ENCODE assay signal across 8 cellular contexts in genomic region chr2:172106128-172106961, GRCh38. TPM values are rescaled to one million over a fixed set of nuclear protein-coding genes. Genes with fewer than 3 reads are reported as not detected.
DNase-seq lines count a peak whose midpoint lies in the region; ATAC-seq and TF ChIP-seq lines count a peak whose summit lies in the region.

No MANE protein-coding gene starts in this region.

- peaks cover 27% of the 10 kb centered on the region for H3K27me3 ChIP-seq in DOHH2 (ENCODE audit: control insufficient read depth, low read length)
- H3K27me3 ChIP-seq in left ventricle myocardium inferior (ENCODE audit: low read depth), result peaks cover 96% of the 10 kb centered on the region

- in situ Hi-C loops in G401 (cut with HindIII; ENCODE audit: low sequenced_read_pairs), result no loop called here

- peak; percentile 72 for DNase-seq in M059J (ENCODE audit: low read depth)
- peak; percentile 48 for DNase-seq in activated T-cell treated with anti-CD3 and anti-CD28 coated beads, Interleukin-2, amount 50 U/mL, for 4 hours
- no peak for DNase-seq in left ventricle myocardium inferior
- no peak for DNase-seq in G401 (ENCODE audit: low spot score)
- DNase-seq in posterior vena cava (ENCODE audit: low spot score), result no peak
- no peak for DNase-seq in NCI-H2227 treated with DMSO at 0.1 percent for 48 hours (lab: John Stamatoyannopoulos, UW)

- H3K4me3 Mint-ChIP-seq in activated T-cell treated with anti-CD3 and anti-CD28 coated beads, Interleukin-2, amount 50 U/mL, for 4 hours, result no peak overlapping the region

- H3F3A ChIP-seq in DOHH2 (ENCODE audit: control insufficient read depth, insufficient read depth), result no peaks in the 10 kb centered on the region

- TF ChIP-seq CTCF in DOHH2 (IDR thresholded peaks at IDR 0.05; ENCODE audit: low read depth, low read length, poor library complexity, severe bottlenecking) (peak; percentile 30), left ventricle myocardium inferior (IDR thresholded peaks at IDR 0.05; ENCODE audit: borderline replicate concordance) (peak; percentile 36)

- H3K27me3 Mint-ChIP-seq in activated T-cell treated with anti-CD3 and anti-CD28 coated beads, Interleukin-2, amount 50 U/mL, for 4 hours (ENCODE audit: low read depth), result peaks cover 83% of the 10 kb centered on the region

- no peaks in the 10 kb centered on the region for H3K36me3 Mint-ChIP-seq in activated T-cell treated with anti-CD3 and anti-CD28 coated beads, Interleukin-2, amount 50 U/mL, for 4 hours (ENCODE audit: insufficient read depth)

- intact Hi-C loops in left ventricle myocardium inferior (cut with micrococcal nuclease), result loop anchor here (10.0 kb wide), 2 partner anchors 292 to 402 kb away; no protein-coding TSS in a partner anchor
- intact Hi-C loops in posterior vena cava (cut with DNase I), result no loop called here

- H3K36me3 ChIP-seq in DOHH2 (ENCODE audit: control insufficient read depth, low read length) (no peaks in the 10 kb centered on the region), left ventricle myocardium inferior (no peaks in the 10 kb centered on the region)

- no peaks in the 10 kb centered on the region for H3K79me2 ChIP-seq in DOHH2 (ENCODE audit: control insufficient read depth, low read length)

- peaks cover 4% of the 10 kb centered on the region; the same call in 1 of the 2 replicates for H4K20me1 ChIP-seq in DOHH2 (ENCODE audit: control insufficient read depth, insufficient read depth, low read depth, low read length)

- no peaks in the 10 kb centered on the region for H3K9me3 ChIP-seq in DOHH2 (ENCODE audit: control insufficient read depth, insufficient read depth, low read length)
- H3K9me3 ChIP-seq in left ventricle myocardium inferior (replicated peaks), result no peaks in the 10 kb centered on the region

- peak; percentile 29 to 33 for ATAC-seq in activated T-cell treated with anti-CD3 and anti-CD28 coated beads, Interleukin-2, amount 50 U/mL, for 4 hours

- peak overlapping the region; percentile 28; the same call in 1 of the 2 replicates for H3K4me2 ChIP-seq in DOHH2 (ENCODE audit: low read length)

- H3K4me3 ChIP-seq in DOHH2 (ENCODE audit: low read length) (no peak overlapping the region), left ventricle myocardium inferior (peak overlapping the region; percentile 36), skin epidermis (peak overlapping the region; percentile 4 to 36 (median 24))

- no peak overlapping the region for H3K27ac ChIP-seq in DOHH2 (ENCODE audit: low read depth, low read length)
- H3K27ac ChIP-seq in left ventricle myocardium inferior (replicated peaks), result no peak overlapping the region
- no peak overlapping the region for H3K27ac ChIP-seq in skin epidermis

- H3K4me1 ChIP-seq in DOHH2 (ENCODE audit: control insufficient read depth, low read length) (peaks cover 24% of the 10 kb centered on the region), left ventricle myocardium inferior (peaks cover 48% of the 10 kb centered on the region)

- H3K4me1 Mint-ChIP-seq in activated T-cell treated with anti-CD3 and anti-CD28 coated beads, Interleukin-2, amount 50 U/mL, for 4 hours (ENCODE audit: low read depth), result peaks cover 45% of the 10 kb centered on the region

- H3K9me3 Mint-ChIP-seq in activated T-cell treated with anti-CD3 and anti-CD28 coated beads, Interleukin-2, amount 50 U/mL, for 4 hours, result peaks cover 5% of the 10 kb centered on the region

- no peaks in the 10 kb centered on the region for H3K9me2 ChIP-seq in DOHH2 (replicated peaks; ENCODE audit: control insufficient read depth, low read length)

RNA-seq across cellular contexts. Expression of gene DLX2, which starts 3.6 kb away (rescaled TPM):
- total RNA-seq in M059J (2014; rRNA removed; shearing (Covaris generic)), result 1.9 and 4.2 TPM in 2 replicates
- not detected for total RNA-seq in activated T-cell treated with anti-CD3 and anti-CD28 coated beads, Interleukin-2, amount 50 U/mL, for 4 hours
- not detected for total RNA-seq in left ventricle myocardium inferior
- total RNA-seq in G401 (2014; rRNA removed; shearing (Covaris generic)), result 5.0 and 5.3 TPM in 2 replicates
- not detected for total RNA-seq in posterior vena cava

RNA-seq across cellular contexts. Expression of gene DLX1, which starts 21.0 kb away (rescaled TPM):
- 5.6 and 6.8 TPM in 2 replicates for total RNA-seq in M059J (2014; rRNA removed; shearing (Covaris generic))
- total RNA-seq in activated T-cell treated with anti-CD3 and anti-CD28 coated beads, Interleukin-2, amount 50 U/mL, for 4 hours, result not detected
- not detected for total RNA-seq in left ventricle myocardium inferior
- 21.8 and 26.2 TPM in 2 replicates for total RNA-seq in G401 (2014; rRNA removed; shearing (Covaris generic))
- total RNA-seq in posterior vena cava, result not detected

Comparison
In these comparisons a context has a peak if more than half of its experiments do, and no peak if none do; other contexts are left out.
1. DNase-seq: peak in M059J (single experiment) and activated T-cell treated with anti-CD3 and anti-CD28 coated beads, Interleukin-2, amount 50 U/mL, for 4 hours (single experiment); none in left ventricle myocardium inferior (single experiment), G401 (single experiment), posterior vena cava (single experiment) and NCI-H2227 treated with DMSO at 0.1 percent for 48 hours (single experiment).